12 cellular contexts compared by ENCODE assay signal in genomic region chr12:6773662-6774351, GRCh38. TPM values are rescaled to one million over a fixed set of nuclear protein-coding genes. Genes with fewer than 3 reads are reported as not detected.
A peak's percentile ranks its signal among the peaks of the same experiment; 100 is the strongest.
DNase-seq lines count a peak whose midpoint lies in the region; ATAC-seq and TF ChIP-seq lines count a peak whose summit lies in the region.
"Had no signal": no experiment of that assay in that cellular context is flagged by ENCODE, and none has a peak within 500 bp of the region (broad histone marks: within the 10 kb centered on the region; RNA-seq: fewer than 3 reads in every experiment).

No MANE protein-coding gene starts in this region.

- CTCF ChIA-PET in activated CD4-positive, alpha-beta memory T cell treated with anti-CD3 and anti-CD28 coated beads for 36 hours (lab: Charles Lee) = interaction anchor here (1.0 to 5.2 kb wide), 6 partner anchors 8 to 89 kb away, joined by 3 to 51 read pairs (median 7); partner anchors contain the start of genes CD4, MLF2 and PTMS

- intact Hi-C loops in activated CD4-positive, alpha-beta memory T cell treated with anti-CD3 and anti-CD28 coated beads for 36 hours (cut with micrococcal nuclease) = loop anchor here (2.0 kb wide), 1 partner anchor 17 kb away; no protein-coding TSS in a partner anchor

- POLR2A ChIA-PET in activated CD4-positive, alpha-beta memory T cell treated with anti-CD3 and anti-CD28 coated beads for 36 hours (lab: Charles Lee) = interaction anchor here (0.6 to 3.7 kb wide), 5 partner anchors 15 to 50 kb away, joined by 3 to 13 read pairs (median 7); partner anchors contain the start of genes CD4, COPS7A and MLF2

- H3K4me3 Mint-ChIP-seq in activated CD4-positive, alpha-beta memory T cell treated with anti-CD3 and anti-CD28 coated beads for 36 hours = peak overlapping the region; percentile 86
- H3K4me3 Mint-ChIP-seq: memory B cell had no signal

- peak overlapping the region; percentile 84 for H3K27ac Mint-ChIP-seq in activated CD4-positive, alpha-beta memory T cell treated with anti-CD3 and anti-CD28 coated beads for 36 hours
- H3K27ac Mint-ChIP-seq: memory B cell had no signal

- H3K27ac ChIP-seq in esophagus (ENCODE audit: low read depth in 2 of 2, low read length in 1 of 2) = peak overlapping the region in 1 of 2 donors; percentile 28
- H3K27ac ChIP-seq: HL-60 had no signal

- H3K9me3 Mint-ChIP-seq in activated CD4-positive, alpha-beta memory T cell treated with anti-CD3 and anti-CD28 coated beads for 36 hours = no peaks in the 10 kb centered on the region
- H3K9me3 Mint-ChIP-seq: memory B cell had no signal

- peak overlapping the region; percentile 23 to 30 for H3K4me3 ChIP-seq in esophagus (ENCODE audit: low read depth in 1 of 2, low read length in 2 of 2)

- ATAC-seq in GM21390 (IDR thresholded peaks at IDR 0.05; ENCODE audit: unreplicated experiment) = no peak

- 20 to 28% methylated on average over 42 to 57 of the region's 57 CpGs for WGBS in esophagus, 2 donors

- no peaks in the 10 kb centered on the region for H3K27me3 ChIP-seq in esophagus (ENCODE audit: control insufficient read depth in 1 of 2, insufficient read depth in 2 of 2, low read length in 2 of 2)

- peaks cover 52% of the 10 kb centered on the region for H3K36me3 Mint-ChIP-seq in activated CD4-positive, alpha-beta memory T cell treated with anti-CD3 and anti-CD28 coated beads for 36 hours
- H3K36me3 Mint-ChIP-seq: memory B cell had no signal

- H3K9me3 ChIP-seq in esophagus (ENCODE audit: control insufficient read depth in 2 of 2, insufficient read depth in 1 of 2, low read depth in 1 of 2, low read length in 1 of 2) = no peaks in the 10 kb centered on the region

- H3K4me1 Mint-ChIP-seq in activated CD4-positive, alpha-beta memory T cell treated with anti-CD3 and anti-CD28 coated beads for 36 hours (ENCODE audit: low read depth) = peaks cover 62% of the 10 kb centered on the region

- peak; percentile 61 for DNase-seq in activated CD4-positive, alpha-beta memory T cell treated with anti-CD3 and anti-CD28 coated beads for 36 hours
- peak; percentile 44 for DNase-seq in stimulated activated CD4-positive, alpha-beta T cell treated with anti-CD3 and anti-CD28 coated beads, Interleukin-4, amount 100 ng/mL, for 1 hour
- DNase-seq in COLO668 (lab: John Stamatoyannopoulos, UW; ENCODE audit: unreplicated experiment) (no peak), NCI-H1092 treated with DMSO at 0.1 percent for 48 hours (lab: John Stamatoyannopoulos, UW) (no peak), HUDEP-2 (lab: John Stamatoyannopoulos, UW; ENCODE audit: unreplicated experiment in 76 of 76) (no peak)
- DNase-seq: effector CD8-positive, alpha-beta T cell had no signal

- peaks cover 0 to 12% of the 10 kb centered on the region in 2 donors for H3K36me3 ChIP-seq in esophagus (ENCODE audit: control insufficient read depth in 2 of 2, insufficient read depth in 2 of 2, low read length in 1 of 2)

- TF ChIP-seq POLR2A in GM19193 (IDR thresholded peaks at IDR 0.05; ENCODE audit: extremely low read depth, insufficient read depth, insufficient read length) = peak; percentile 18

- H3K27me3 Mint-ChIP-seq in activated CD4-positive, alpha-beta memory T cell treated with anti-CD3 and anti-CD28 coated beads for 36 hours = peaks cover 4% of the 10 kb centered on the region

- H3K4me1 ChIP-seq in esophagus (ENCODE audit: control insufficient read depth in 2 of 2, insufficient read depth in 2 of 2, low read length in 1 of 2) = peaks cover 0 to 11% of the 10 kb centered on the region in 2 donors

RNA-seq across cellular contexts. Expression of gene LAG3, which starts 1.5 kb away (rescaled TPM):
- 100 to 1,000 TPM; 169 to 172 TPM for total RNA-seq in activated CD4-positive, alpha-beta memory T cell treated with anti-CD3 and anti-CD28 coated beads for 36 hours
- 1 to 10 TPM in 1 of 2 donors, under 1 TPM in 1; 0.88 to 1.1 TPM for polyA plus RNA-seq in esophagus

RNA-seq across cellular contexts. Expression of gene PTMS, which starts 7.6 kb away (rescaled TPM):
- total RNA-seq in activated CD4-positive, alpha-beta memory T cell treated with anti-CD3 and anti-CD28 coated beads for 36 hours = 100 to 1,000 TPM; 104 to 109 TPM
- 100 to 1,000 TPM; 249 to 449 TPM for polyA plus RNA-seq in esophagus

RNA-seq across cellular contexts. Expression of gene CD4, which starts 15.5 kb away (rescaled TPM):
- 100 to 1,000 TPM; 290 to 300 TPM for total RNA-seq in activated CD4-positive, alpha-beta memory T cell treated with anti-CD3 and anti-CD28 coated beads for 36 hours
- 1 to 10 TPM; 1.4 to 2.3 TPM for polyA plus RNA-seq in esophagus
- total RNA-seq: NCI-H460 had no signal

RNA-seq across cellular contexts. Expression of gene MLF2, which starts 20.9 kb away (rescaled TPM):
- 100 to 1,000 TPM; 140 to 141 TPM for total RNA-seq in activated CD4-positive, alpha-beta memory T cell treated with anti-CD3 and anti-CD28 coated beads for 36 hours
- polyA plus RNA-seq in esophagus = 100 to 1,000 TPM; 117 to 158 TPM

RNA-seq across cellular contexts. Expression of gene GPR162, which starts 47.8 kb away (rescaled TPM):
- total RNA-seq in activated CD4-positive, alpha-beta memory T cell treated with anti-CD3 and anti-CD28 coated beads for 36 hours = under 1 TPM in 1 of 2 experiments, not detected in 1; 0.31 TPM
- 1 to 10 TPM; 2.1 to 2.5 TPM for polyA plus RNA-seq in esophagus

Comparison
In these comparisons a context has a peak if more than half of its experiments do, and no peak if none do; other contexts are left out.
1. DNase-seq: peak in activated CD4-positive, alpha-beta memory T cell treated with anti-CD3 and anti-CD28 coated beads for 36 hours (single experiment) and stimulated activated CD4-positive, alpha-beta T cell treated with anti-CD3 and anti-CD28 coated beads, Interleukin-4, amount 100 ng/mL, for 1 hour (single experiment); none in COLO668 (single experiment), NCI-H1092 treated with DMSO at 0.1 percent for 48 hours (single experiment) and HUDEP-2 (0 of 76).